ENCODE assay signal across 26 cellular contexts in genomic region chr22:18058770-18059169, GRCh38. TPM values are rescaled to one million over a fixed set of nuclear protein-coding genes. Genes with fewer than 3 reads are reported as not detected.
DNase-seq lines count a peak whose midpoint lies in the region; TF ChIP-seq lines count a peak whose summit lies in the region.
"Had no signal": no experiment of that assay in that cellular context is flagged by ENCODE, and none has a peak within 500 bp of the region (broad histone marks: within the 10 kb centered on the region; RNA-seq: fewer than 3 reads in every experiment).

No MANE protein-coding gene starts in this region.

- H3K27me3 ChIP-seq in esophagus squamous epithelium (no peaks in the 10 kb centered on the region), rectal smooth muscle tissue (ENCODE audit: control insufficient read depth, insufficient read depth, low read length) (no peaks in the 10 kb centered on the region), tibial nerve (no peaks in the 10 kb centered on the region), osteoblast (ENCODE audit: insufficient read depth, low read length) (no peaks in the 10 kb centered on the region)
- H3K27me3 ChIP-seq: pancreas had no signal

- no peaks in the 10 kb centered on the region for H3K9me3 ChIP-seq in esophagus squamous epithelium
- H3K9me3 ChIP-seq in tibial nerve = no peaks in the 10 kb centered on the region
- no peaks in the 10 kb centered on the region for H3K9me3 ChIP-seq in osteoblast (ENCODE audit: low read depth, low read length)
- H3K9me3 ChIP-seq: left ventricle myocardium inferior, pancreas had no signal

- peaks cover 3% of the 10 kb centered on the region for H3K36me3 Mint-ChIP-seq in IgD-negative memory B cell
- H3K36me3 Mint-ChIP-seq in activated CD4-positive, alpha-beta memory T cell treated with anti-CD3 and anti-CD28 coated beads for 36 hours = no peaks in the 10 kb centered on the region
- peaks cover 10% of the 10 kb centered on the region for H3K36me3 Mint-ChIP-seq in endothelial cell (ENCODE audit: low read depth, unreplicated experiment)
- H3K36me3 Mint-ChIP-seq: brain; CD4-positive, alpha-beta memory T cell had no signal

- no peak for TF ChIP-seq EP300 in tibial nerve (IDR thresholded peaks at IDR 0.05)

- H4K20me1 ChIP-seq in osteoblast (ENCODE audit: insufficient read depth, low read length) = no peaks in the 10 kb centered on the region

- H3K27ac ChIP-seq in esophagus squamous epithelium = peak overlapping the region in 3 of 4 donors; percentile 78 to 87 (median 82)
- peak overlapping the region; percentile 77 for H3K27ac ChIP-seq in rectal smooth muscle tissue (ENCODE audit: low read depth, low read length)
- H3K27ac ChIP-seq in tibial nerve = peak overlapping the region in 3 of 4 donors; percentile 9 to 86 (median 84)
- no peak overlapping the region for H3K27ac ChIP-seq in osteoblast (ENCODE audit: low read depth, low read length)
- H3K27ac ChIP-seq: left ventricle myocardium inferior had no signal

- WGBS in esophagus squamous epithelium, 2 donors = 93 to 97% methylated on average over 5 to 6 of the region's 6 CpGs
- 94 to 97% methylated on average over 6 of the region's 6 CpGs for WGBS in tibial nerve, 2 donors

- H2AFZ ChIP-seq in osteoblast (ENCODE audit: low read length) = no peak overlapping the region

- H3K79me2 ChIP-seq in osteoblast (ENCODE audit: insufficient read depth, low read length) = no peaks in the 10 kb centered on the region

- no peaks in the 10 kb centered on the region for H3K27me3 Mint-ChIP-seq in IgD-negative memory B cell
- H3K27me3 Mint-ChIP-seq in activated CD4-positive, alpha-beta memory T cell treated with anti-CD3 and anti-CD28 coated beads for 36 hours = peaks cover 6% of the 10 kb centered on the region
- H3K27me3 Mint-ChIP-seq in endothelial cell (ENCODE audit: unreplicated experiment) = peaks cover 2% of the 10 kb centered on the region

- H3K9ac ChIP-seq in rectal smooth muscle tissue (ENCODE audit: low read length) = no peak overlapping the region

- no peak for TF ChIP-seq CTCF in esophagus squamous epithelium (IDR thresholded peaks at IDR 0.05)
- TF ChIP-seq CTCF in tibial nerve (IDR thresholded peaks at IDR 0.05) = no peak
- no peak for TF ChIP-seq CTCF in osteoblast (IDR thresholded peaks at IDR 0.05; ENCODE audit: extremely low read depth, low read depth, low read length)
- no peak for TF ChIP-seq CTCF in endothelial cell (IDR thresholded peaks at IDR 0.05; ENCODE audit: unreplicated experiment)

- H3K36me3 ChIP-seq in esophagus squamous epithelium = no peaks in the 10 kb centered on the region
- H3K36me3 ChIP-seq in rectal smooth muscle tissue (ENCODE audit: control insufficient read depth, insufficient read depth, low read length) = no peaks in the 10 kb centered on the region
- no peaks in the 10 kb centered on the region for H3K36me3 ChIP-seq in tibial nerve
- no peaks in the 10 kb centered on the region for H3K36me3 ChIP-seq in osteoblast (ENCODE audit: insufficient read depth, low read length)
- H3K36me3 ChIP-seq: left ventricle myocardium inferior, pancreas had no signal

- DNase-seq in esophagus squamous epithelium (lab: John Stamatoyannopoulos, UW) (no peak), tibial nerve (ENCODE audit: low spot score in 2 of 2) (no peak), osteoblast (ENCODE audit: insufficient read length, low spot score, missing footprints) (no peak), endothelial cell (ENCODE audit: low spot score) (no peak)
- no peak for DNase-seq in activated CD4-positive, alpha-beta memory T cell treated with anti-CD3 and anti-CD28 coated beads for 36 hours
- no peak for DNase-seq in effector CD4-positive, alpha-beta T cell
- DNase-seq: activated CD4-positive, alpha-beta T cell treated with anti-CD3 and anti-CD28 coated beads for 36 hours; activated gamma-delta T cell treated with Interleukin-2 at 50 U/mL for 16 hours; activated T-cell treated with anti-CD3 and anti-CD28 coated beads, Interleukin-2, amount 50 U/mL, for 24 hours; CD4-positive, alpha-beta memory T cell; DMS53; effector CD8-positive, alpha-beta T cell; erythroblast; foreskin melanocyte; H7; left ventricle myocardium inferior; midbrain; NCI-H187 treated with DMSO at 0.1 percent for 48 hours; NCI-H69; stimulated activated CD4-positive, alpha-beta T cell treated with anti-CD3 and anti-CD28 coated beads, Interleukin-15, amount 100 ng/mL, for 24 hours; T-helper 2 cell had no signal

- no peak for TF ChIP-seq POLR2A in esophagus squamous epithelium (IDR thresholded peaks at IDR 0.05)
- no peak for TF ChIP-seq POLR2A in tibial nerve (IDR thresholded peaks at IDR 0.05)

- H3K4me1 Mint-ChIP-seq in IgD-negative memory B cell (peaks cover 30 to 42% (median 32%) of the 10 kb centered on the region in 3 donors), endothelial cell (ENCODE audit: unreplicated experiment) (no peaks in the 10 kb centered on the region)
- H3K4me1 Mint-ChIP-seq in activated CD4-positive, alpha-beta memory T cell treated with anti-CD3 and anti-CD28 coated beads for 36 hours (ENCODE audit: low read depth) = peaks cover 4% of the 10 kb centered on the region
- H3K4me1 Mint-ChIP-seq: activated CD4-positive, alpha-beta T cell treated with anti-CD3 and anti-CD28 coated beads for 36 hours; CD4-positive, alpha-beta memory T cell had no signal

- H3K9me3 Mint-ChIP-seq in IgD-negative memory B cell (no peaks in the 10 kb centered on the region), endothelial cell (ENCODE audit: unreplicated experiment) (no peaks in the 10 kb centered on the region)
- H3K9me3 Mint-ChIP-seq in activated CD4-positive, alpha-beta memory T cell treated with anti-CD3 and anti-CD28 coated beads for 36 hours = no peaks in the 10 kb centered on the region
- H3K9me3 Mint-ChIP-seq: activated T-cell treated with anti-CD3 and anti-CD28 coated beads, Interleukin-2, amount 50 U/mL, for 24 hours; nephron had no signal

- no peak overlapping the region for H3K4me2 ChIP-seq in osteoblast (ENCODE audit: insufficient read depth, low read length)

- POLR2A ChIA-PET in activated CD4-positive, alpha-beta memory T cell treated with anti-CD3 and anti-CD28 coated beads for 36 hours (lab: Charles Lee) = no interaction called here

- H3K4me1 ChIP-seq in esophagus squamous epithelium (peaks cover 14 to 47% (median 17%) of the 10 kb centered on the region in 3 donors), rectal smooth muscle tissue (ENCODE audit: control insufficient read depth, insufficient read depth, low read length) (peaks cover 38% of the 10 kb centered on the region), tibial nerve (peaks cover 0 to 28% (median 25%) of the 10 kb centered on the region in 4 donors), osteoblast (ENCODE audit: insufficient read depth, low read length) (peaks cover 33% of the 10 kb centered on the region)

- H3K27ac Mint-ChIP-seq in IgD-negative memory B cell (peak overlapping the region; percentile 0 to 97 (median 93)), endothelial cell (ENCODE audit: unreplicated experiment) (no peak overlapping the region)
- no peak overlapping the region for H3K27ac Mint-ChIP-seq in activated CD4-positive, alpha-beta memory T cell treated with anti-CD3 and anti-CD28 coated beads for 36 hours
- H3K27ac Mint-ChIP-seq: activated CD4-positive, alpha-beta T cell treated with anti-CD3 and anti-CD28 coated beads for 36 hours; activated T-cell treated with anti-CD3 and anti-CD28 coated beads, Interleukin-2, amount 50 U/mL, for 24 hours; CD4-positive, alpha-beta memory T cell had no signal

- intact Hi-C loops in esophagus squamous epithelium (cut with DNase I) = no loop called here
- intact Hi-C loops in activated CD4-positive, alpha-beta memory T cell treated with anti-CD3 and anti-CD28 coated beads for 36 hours (cut with micrococcal nuclease) = no loop called here

- no peak overlapping the region for H3K4me3 Mint-ChIP-seq in IgD-negative memory B cell
- no peak overlapping the region for H3K4me3 Mint-ChIP-seq in activated CD4-positive, alpha-beta memory T cell treated with anti-CD3 and anti-CD28 coated beads for 36 hours
- H3K4me3 Mint-ChIP-seq in endothelial cell (ENCODE audit: unreplicated experiment) = no peak overlapping the region
- H3K4me3 Mint-ChIP-seq: activated CD4-positive, alpha-beta T cell treated with anti-CD3 and anti-CD28 coated beads for 36 hours; activated T-cell treated with anti-CD3 and anti-CD28 coated beads, Interleukin-2, amount 50 U/mL, for 24 hours; CD4-positive, alpha-beta memory T cell; nephron had no signal

- H3K4me3 ChIP-seq in esophagus squamous epithelium (no peak overlapping the region), rectal smooth muscle tissue (ENCODE audit: low read length) (no peak overlapping the region), tibial nerve (no peak overlapping the region), osteoblast (ENCODE audit: insufficient read depth, low read length) (no peak overlapping the region)
- H3K4me3 ChIP-seq: left ventricle myocardium inferior, pancreas had no signal

- CTCF ChIA-PET in activated CD4-positive, alpha-beta memory T cell treated with anti-CD3 and anti-CD28 coated beads for 36 hours (lab: Charles Lee) = interaction anchor here (2.2 kb wide), 1 partner anchor 17 kb away, joined by 6 read pairs; no protein-coding TSS in a partner anchor

RNA-seq across cellular contexts. Expression of gene PEX26, which starts 19.0 kb away (rescaled TPM):
- polyA plus RNA-seq in IgD-negative memory B cell = 3.4 TPM
- total RNA-seq in esophagus squamous epithelium (10 to 100 TPM; 17.2 to 32.3 (median 22.9) TPM), tibial nerve (10 to 100 TPM; 15.3 to 36.3 (median 29.4) TPM), osteoblast (25.3 and 26.8 TPM in 2 replicates), endothelial cell (ENCODE audit: unreplicated experiment) (49.7 TPM)
- total RNA-seq in activated CD4-positive, alpha-beta memory T cell treated with anti-CD3 and anti-CD28 coated beads for 36 hours = 10 to 100 TPM; 56.3 to 56.8 TPM

RNA-seq across cellular contexts. Expression of gene MICAL3, which starts 34.4 kb away (rescaled TPM):
- polyA plus RNA-seq in IgD-negative memory B cell = 12.0 TPM
- total RNA-seq in esophagus squamous epithelium (10 to 100 TPM; 11.2 to 30.9 (median 15.9) TPM), tibial nerve (10 to 100 TPM; 45.2 to 56.3 (median 46.3) TPM), osteoblast (35.1 and 39.5 TPM in 2 replicates), endothelial cell (ENCODE audit: unreplicated experiment) (54.3 TPM)
- total RNA-seq in activated CD4-positive, alpha-beta memory T cell treated with anti-CD3 and anti-CD28 coated beads for 36 hours = 10 to 100 TPM; 29.7 to 37.2 TPM

RNA-seq across cellular contexts. Expression of gene TUBA8, which starts 51.8 kb away (rescaled TPM):
- polyA plus RNA-seq in IgD-negative memory B cell = 2.8 TPM
- total RNA-seq in esophagus squamous epithelium (1 to 10 TPM in 1 of 4 donors, under 1 TPM in 1, not detected in 2; 0.57 to 2.1 TPM), tibial nerve (10 to 100 TPM in 1 of 4 donors, 1 to 10 TPM in 3; 5.0 to 12.3 (median 6.3) TPM), osteoblast (0.29 and 0.36 TPM in 2 replicates), endothelial cell (ENCODE audit: unreplicated experiment) (0.46 TPM)
- total RNA-seq in activated CD4-positive, alpha-beta memory T cell treated with anti-CD3 and anti-CD28 coated beads for 36 hours = 1 to 10 TPM; 3.3 to 4.3 TPM

Comparison
In these comparisons a context has a peak if more than half of its experiments do, and no peak if none do; other contexts are left out.
1. H3K27ac Mint-ChIP-seq: peak in IgD-negative memory B cell (3 of 3); none in activated CD4-positive, alpha-beta memory T cell treated with anti-CD3 and anti-CD28 coated beads for 36 hours (single experiment) and endothelial cell (single experiment).